In the genomic region with DNA sequence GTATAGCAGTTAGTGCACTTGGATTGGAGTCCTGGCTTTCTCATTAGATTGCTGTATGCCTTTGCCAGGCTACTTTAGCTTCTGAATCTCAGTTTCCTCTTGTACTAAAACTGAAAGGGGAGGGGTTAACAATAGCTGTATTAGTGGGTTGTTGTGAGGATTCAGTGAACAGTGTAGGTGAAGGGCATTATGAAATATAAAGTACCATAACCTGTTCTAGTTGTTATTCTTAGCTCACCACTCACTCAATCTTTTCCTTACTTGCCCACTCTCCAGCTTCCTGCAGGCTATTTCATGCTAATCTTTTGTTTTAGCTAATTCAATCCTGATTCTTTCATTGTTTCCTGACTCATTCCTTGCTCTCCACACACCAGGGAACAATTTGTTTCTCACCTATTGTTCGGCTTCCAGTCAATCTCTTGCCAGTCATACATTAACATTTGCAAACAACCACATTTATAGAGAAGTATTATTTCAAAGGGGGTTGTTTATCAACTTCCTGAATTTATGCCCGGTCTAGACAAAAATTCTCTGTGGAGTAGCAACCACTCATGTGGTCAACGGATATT, we compare ENCODE assay signal across 27 cellular contexts. TPM values are rescaled to one million over a fixed set of nuclear protein-coding genes. Genes with fewer than 3 reads are reported as not detected.
"Had no signal": no experiment of that assay in that cellular context is flagged by ENCODE, and none has a peak within 500 bp of the region (broad histone marks: within the 10 kb centered on the region; RNA-seq: fewer than 3 reads in every experiment).

No MANE protein-coding gene starts in this region.

- FAIRE-seq: endometrium, pancreas had no signal

- H3K36me3 Mint-ChIP-seq: immature natural killer cell, natural killer cell had no signal

- H3K27me3 Mint-ChIP-seq: stimulated activated naive CD8-positive, alpha-beta T cell treated with anti-CD3 and anti-CD28 coated beads, Interleukin-15, amount 100 ng/mL, for 72 hours had no signal

- DNase-seq: dermis blood vessel endothelial cell; effector memory CD4-positive, alpha-beta T cell; heart left ventricle; hypothalamus; immature natural killer cell; left ventricle myocardium superior; lower lobe of right lung; natural killer cell; pancreas; stimulated activated CD4-positive, alpha-beta T cell treated with anti-CD3 and anti-CD28 coated beads, Interleukin-12 subunit alpha, Interleukin-12 subunit beta, amount 100 ng/mL, for 4 hours; stimulated activated CD4-positive, alpha-beta T cell treated with anti-CD3 and anti-CD28 coated beads, Interleukin-1b, Interleukin-23, amount 100 ng/mL, for 48 hours; stimulated activated CD4-positive, alpha-beta T cell treated with anti-CD3 and anti-CD28 coated beads, Interleukin-4, amount 100 ng/mL, for 1 hour; stimulated activated CD8-positive, alpha-beta memory T cell treated with anti-CD3 and anti-CD28 coated beads, Interleukin-4, amount 100 ng/mL, for 48 hours; stimulated activated naive CD4-positive, alpha-beta T cell; stimulated activated naive CD8-positive, alpha-beta T cell treated with anti-CD3 and anti-CD28 coated beads, Interleukin-15, amount 100 ng/mL, for 72 hours; trophoblast cell had no signal

- H3K27me3 ChIP-seq: foreskin keratinocyte, gastroesophageal sphincter, neutrophil, pancreas, right atrium auricular region, suprapubic skin, vagina had no signal

- H3K4me3 Mint-ChIP-seq: immature natural killer cell; natural killer cell; neural crest cell; stimulated activated naive CD8-positive, alpha-beta T cell treated with anti-CD3 and anti-CD28 coated beads, Interleukin-15, amount 100 ng/mL, for 72 hours had no signal

- H3K36me3 ChIP-seq: gastroesophageal sphincter, heart left ventricle, lower lobe of right lung, neutrophil, pancreas, right atrium auricular region, suprapubic skin, vagina had no signal

- H3K4me3 ChIP-seq: coronary artery, gastroesophageal sphincter, heart left ventricle, lower lobe of right lung, pancreas, right atrium auricular region, smooth muscle cell, suprapubic skin, vagina had no signal

- H3K4me1 ChIP-seq: foreskin keratinocyte, gastroesophageal sphincter, heart left ventricle, lower lobe of right lung, pancreas, right atrium auricular region, suprapubic skin, vagina had no signal

- H3K9me3 Mint-ChIP-seq: immature natural killer cell; natural killer cell; stimulated activated naive CD8-positive, alpha-beta T cell treated with anti-CD3 and anti-CD28 coated beads, Interleukin-15, amount 100 ng/mL, for 72 hours had no signal

- H3K4me2 ChIP-seq: smooth muscle cell had no signal

- ATAC-seq: foreskin keratinocyte; gastroesophageal sphincter; heart left ventricle; left ventricle myocardium superior; lower lobe of right lung; natural killer cell; pancreas; sciatic nerve; stimulated activated naive CD8-positive, alpha-beta T cell treated with anti-CD3 and anti-CD28 coated beads, Interleukin-15, amount 100 ng/mL, for 72 hours had no signal

- H3K27ac Mint-ChIP-seq: natural killer cell; stimulated activated naive CD8-positive, alpha-beta T cell treated with anti-CD3 and anti-CD28 coated beads, Interleukin-15, amount 100 ng/mL, for 72 hours had no signal

- H3K4me1 Mint-ChIP-seq: immature natural killer cell; natural killer cell; stimulated activated naive CD8-positive, alpha-beta T cell treated with anti-CD3 and anti-CD28 coated beads, Interleukin-15, amount 100 ng/mL, for 72 hours had no signal

- H3K9me3 ChIP-seq: gastroesophageal sphincter, heart left ventricle, lower lobe of right lung, neutrophil, pancreas, right atrium auricular region, suprapubic skin, vagina had no signal

- H3K27ac ChIP-seq: coronary artery, foreskin keratinocyte, gastroesophageal sphincter, heart left ventricle, lower lobe of right lung, neutrophil, pancreas, right atrium auricular region, suprapubic skin, vagina had no signal

RNA-seq across cellular contexts. Expression of gene EDA, which starts 50.6 kb away (rescaled TPM):
- polyA plus RNA-seq: immature natural killer cell, smooth muscle cell had no signal
